In genomic region chr2:101124684-101125366, GRCh38 we compare ENCODE assay signal across 11 cellular contexts. TPM values are rescaled to one million over a fixed set of nuclear protein-coding genes. Genes with fewer than 3 reads are reported as not detected.
DNase-seq lines count a peak whose midpoint lies in the region; ATAC-seq, FAIRE-seq and TF ChIP-seq lines count a peak whose summit lies in the region.
"Had no signal": no experiment of that assay in that cellular context is flagged by ENCODE, and none has a peak within 500 bp of the region (broad histone marks: within the 10 kb centered on the region; RNA-seq: fewer than 3 reads in every experiment).

No MANE protein-coding gene starts in this region.

- H3K27me3 ChIP-seq in keratinocyte (ENCODE audit: control insufficient read depth, extremely low read depth, insufficient read depth, low read length) = no peaks in the 10 kb centered on the region

- ATAC-seq in stimulated activated naive B cell treated with anti-CD40 and anti-IgM and Interleukin-4, amounts not matched to agents 10 μg/mL and 1 μg/mL and 100 μg/mL, for 72 hours (replicated peaks) = no peak
- ATAC-seq: activated naive CD8-positive, alpha-beta T cell treated with anti-CD3 and anti-CD28 coated beads, Interleukin-2, amount 50 U/mL, for 24 hours had no signal

- H3K4me3 ChIP-seq in HEK293 (ENCODE audit: low read depth, low read length) (no peak overlapping the region), keratinocyte (ENCODE audit: control insufficient read depth in 2 of 3, extremely low read depth in 1 of 3, insufficient read depth in 2 of 3, low read depth in 1 of 3, low read length in 3 of 3) (peak overlapping the region in 2 of 3 experiments; percentile 34 to 47)

- H3K27me3 Mint-ChIP-seq in stimulated activated naive B cell treated with anti-CD40 and anti-IgM and Interleukin-4, amounts not matched to agents 10 μg/mL and 1 μg/mL and 100 μg/mL, for 72 hours = peaks cover 12 to 21% of the 10 kb centered on the region in 2 donors
- H3K27me3 Mint-ChIP-seq: activated naive CD8-positive, alpha-beta T cell treated with anti-CD3 and anti-CD28 coated beads, Interleukin-2, amount 50 U/mL, for 24 hours had no signal

- TF ChIP-seq CTCF in HEK293 (tag by site-specific recombination; IDR thresholded peaks at IDR 0.05) (no peak), keratinocyte (optimal IDR thresholded peaks at IDR 0.05 in 1 of 3, IDR thresholded peaks at IDR 0.05 in 1 of 3, conservative IDR thresholded peaks at IDR 0.05 in 1 of 3; ENCODE audit: extremely low read depth in 1 of 3, insufficient read depth in 2 of 3, low read length in 3 of 3) (no peak)

- H3K9me3 ChIP-seq in HEK293 (ENCODE audit: control insufficient read depth, insufficient read depth, low read depth, low read length) (no peaks in the 10 kb centered on the region), keratinocyte (ENCODE audit: control insufficient read depth, low read depth, low read length) (no peaks in the 10 kb centered on the region)

- H4K20me1 ChIP-seq in keratinocyte (ENCODE audit: control insufficient read depth, extremely low read depth, insufficient read depth, low read length) = no peaks in the 10 kb centered on the region

- H3K36me3 Mint-ChIP-seq in stimulated activated naive B cell treated with anti-CD40 and anti-IgM and Interleukin-4, amounts not matched to agents 10 μg/mL and 1 μg/mL and 100 μg/mL, for 72 hours = peaks cover 0 to 2% of the 10 kb centered on the region in 2 donors

- dilution Hi-C loops in keratinocyte (cut with MboI; ENCODE audit: extremely low pct_ligation_motif_present, low sequenced_read_pairs) = no loop called here

- peak; percentile 61 for FAIRE-seq in keratinocyte (lab: Jason Lieb, UNC)

- H3K4me1 ChIP-seq in HEK293 (ENCODE audit: control insufficient read depth, insufficient read depth, low read length) (peaks cover 16% of the 10 kb centered on the region), keratinocyte (ENCODE audit: control insufficient read depth, extremely low read depth, insufficient read depth, low read length) (peaks cover 68% of the 10 kb centered on the region)

- H3K36me3 ChIP-seq in HEK293 (ENCODE audit: control insufficient read depth in 2 of 2, insufficient read depth in 1 of 2, low read length in 2 of 2) (no peaks in the 10 kb centered on the region), keratinocyte (ENCODE audit: control insufficient read depth in 2 of 2, extremely low read depth in 1 of 2, insufficient read depth in 2 of 2, low read length in 2 of 2) (peaks cover 0 to 2% of the 10 kb centered on the region in 2 experiments)

- POLR2A ChIA-PET in HEK293 (lab: Yijun Ruan, JAX) = no interaction called here

- no peak overlapping the region for H2AFZ ChIP-seq in keratinocyte (ENCODE audit: control insufficient read depth, low read length)

- H3K4me1 Mint-ChIP-seq in stimulated activated naive B cell treated with anti-CD40 and anti-IgM and Interleukin-4, amounts not matched to agents 10 μg/mL and 1 μg/mL and 100 μg/mL, for 72 hours = peaks cover 8 to 45% of the 10 kb centered on the region in 2 donors

- peaks cover 38% of the 10 kb centered on the region for H3K79me2 ChIP-seq in keratinocyte (ENCODE audit: control insufficient read depth, insufficient read depth, low read length)

- no peak overlapping the region for H3K4me3 Mint-ChIP-seq in stimulated activated naive B cell treated with anti-CD40 and anti-IgM and Interleukin-4, amounts not matched to agents 10 μg/mL and 1 μg/mL and 100 μg/mL, for 72 hours
- H3K4me3 Mint-ChIP-seq: activated naive CD8-positive, alpha-beta T cell treated with anti-CD3 and anti-CD28 coated beads, Interleukin-2, amount 50 U/mL, for 24 hours had no signal

- H3K9me1 ChIP-seq in keratinocyte (ENCODE audit: control insufficient read depth, extremely low read depth, insufficient read depth, low read length) = no peaks in the 10 kb centered on the region

- no peaks in the 10 kb centered on the region for H3K9me3 Mint-ChIP-seq in stimulated activated naive B cell treated with anti-CD40 and anti-IgM and Interleukin-4, amounts not matched to agents 10 μg/mL and 1 μg/mL and 100 μg/mL, for 72 hours
- H3K9me3 Mint-ChIP-seq: activated naive CD8-positive, alpha-beta T cell treated with anti-CD3 and anti-CD28 coated beads, Interleukin-2, amount 50 U/mL, for 24 hours had no signal

- CTCF ChIA-PET in HEK293 (lab: Yijun Ruan, JAX) = interaction anchor here (0.5 to 1.2 kb wide), 4 partner anchors 15 to 88 kb away, joined by 3 to 4 read pairs (median 3); no protein-coding TSS in a partner anchor

- peak overlapping the region; percentile 74 for H3K9ac ChIP-seq in keratinocyte (ENCODE audit: control insufficient read depth, extremely low read depth, insufficient read depth, low read length)

- H3K27ac ChIP-seq in HEK293 (ENCODE audit: extremely low read depth, low read depth, low read length) = no peak overlapping the region
- H3K27ac ChIP-seq in keratinocyte (ENCODE audit: control insufficient read depth, insufficient read depth, low read length) = peak overlapping the region; percentile 90

- DNase-seq in brain pericyte (ENCODE audit: low read depth, low spot score) (peak; percentile 64), keratinocyte (ENCODE audit: low read depth, low spot score) (peak; percentile 90), NAMALWA (ENCODE audit: low spot score) (no peak), NCI-H82 (lab: John Stamatoyannopoulos, UW) (no peak), AML-193 (lab: John Stamatoyannopoulos, UW) (no peak), NCI-H345 (lab: John Stamatoyannopoulos, UW) (no peak)
- no peak for DNase-seq in stimulated activated naive B cell treated with anti-CD40 and anti-IgM and Interleukin-4, amounts not matched to agents 10 μg/mL and 1 μg/mL and 100 μg/mL, for 72 hours
- DNase-seq: activated naive CD8-positive, alpha-beta T cell treated with anti-CD3 and anti-CD28 coated beads, Interleukin-2, amount 50 U/mL, for 24 hours; NCI-H1694 treated with DMSO at 0.1 percent for 48 hours; stimulated activated CD4-positive, alpha-beta T cell treated with anti-CD3 and anti-CD28 coated beads, Interleukin-2, amount 100 ng/mL, for 48 hours had no signal

- peak overlapping the region; percentile 49 for H3K27ac Mint-ChIP-seq in stimulated activated naive B cell treated with anti-CD40 and anti-IgM and Interleukin-4, amounts not matched to agents 10 μg/mL and 1 μg/mL and 100 μg/mL, for 72 hours
- H3K27ac Mint-ChIP-seq: activated naive CD8-positive, alpha-beta T cell treated with anti-CD3 and anti-CD28 coated beads, Interleukin-2, amount 50 U/mL, for 24 hours had no signal

- H3K4me2 ChIP-seq in keratinocyte (ENCODE audit: control insufficient read depth, extremely low read depth, insufficient read depth, low read depth, low read length) = peak overlapping the region; percentile 90

TF ChIP-seq in HEK293, 187 proteins besides CTCF, POLR2A, EP300 and RAD21:
- TF ChIP-seq ZFHX2 (tag by site-specific recombination; conservative IDR thresholded peaks at IDR 0.05) (peak; percentile 23; the same call in 1 of the 2 replicates), ZNF404 (tag by site-specific recombination; IDR thresholded peaks at IDR 0.05) (no peak), ZBTB48 (tag by site-specific recombination; IDR thresholded peaks at IDR 0.05) (0 out of 2 replicates have a peak, but pooled peaks have one; percentile 37), EGR2 (tag by site-specific recombination; IDR thresholded peaks at IDR 0.05; ENCODE audit: low read depth) (0 out of 2 replicates have a peak, but pooled peaks have one; percentile 15)
TF ChIP-seq in HEK293: peak in this region for 3.

RNA-seq across cellular contexts. Expression of gene TBC1D8, which starts 26.4 kb away (rescaled TPM):
- polyA plus RNA-seq in keratinocyte = 10.4 to 13.8 TPM (median 12.6 TPM) in 3 replicates
- 14.3 TPM for polyA plus RNA-seq in keratinocyte (2011; ENCODE audit: low read depth)
- polyA plus RNA-seq in keratinocyte (2011; cell fraction: cytosol; rRNA removed) = 5.1 and 6.1 TPM in 2 replicates
- polyA plus RNA-seq in keratinocyte (2011; cell fraction: nucleus; rRNA removed) = 46.9 and 56.0 TPM in 2 replicates
- 7.2 and 16.5 TPM in 2 replicates for polyA plus RNA-seq in keratinocyte (2012; ENCODE audit: low replicate concordance)
- 13.5 to 33.2 TPM (median 21.9 TPM) in 3 replicates for polyA minus RNA-seq in keratinocyte
- 5.2 TPM for polyA minus RNA-seq in keratinocyte (2011; cell fraction: cytosol; rRNA and poly(A)+ RNA removed)
- 15.9 and 22.5 TPM in 2 replicates for polyA minus RNA-seq in keratinocyte (2011; cell fraction: nucleus; rRNA and poly(A)+ RNA removed)

Comparison
In these comparisons a context has a peak if more than half of its experiments do, and no peak if none do; other contexts are left out.
1. DNase-seq: peak in brain pericyte (single experiment) and keratinocyte (single experiment); none in stimulated activated naive B cell treated with anti-CD40 and anti-IgM and Interleukin-4, amounts not matched to agents 10 μg/mL and 1 μg/mL and 100 μg/mL, for 72 hours (single experiment), NAMALWA (single experiment), NCI-H82 (single experiment), AML-193 (0 of 2) and NCI-H345 (single experiment).